In genomic region chr6:33430991-33431879, GRCh38 we compare ENCODE assay signal across 8 cellular contexts. TPM values are rescaled to one million over a fixed set of nuclear protein-coding genes. Genes with fewer than 3 reads are reported as not detected.
DNase-seq lines count a peak whose midpoint lies in the region; ATAC-seq and TF ChIP-seq lines count a peak whose summit lies in the region.

No MANE protein-coding gene starts in this region.

- peaks cover 11% of the 10 kb centered on the region for H3K36me3 ChIP-seq in CD4-positive, alpha-beta memory T cell (ENCODE audit: insufficient read depth, low read length)
- H3K36me3 ChIP-seq in GM23248 (ENCODE audit: low read depth) (no peaks in the 10 kb centered on the region), ovary (no peaks in the 10 kb centered on the region), uterus (no peaks in the 10 kb centered on the region)

- H3K27ac Mint-ChIP-seq in CD4-positive, alpha-beta memory T cell: peak overlapping the region; percentile 94 to 99 (median 98)

- peak overlapping the region; percentile 76 for H3K27ac ChIP-seq in CD4-positive, alpha-beta memory T cell (ENCODE audit: low read depth, low read length)
- H3K27ac ChIP-seq in GM23248 (no peak overlapping the region), ovary (peak overlapping the region; percentile 27 to 35), uterus (peak overlapping the region; percentile 83 to 88)

- H3K79me2 ChIP-seq in GM23248 (ENCODE audit: insufficient read depth): peaks cover 43% of the 10 kb centered on the region

- peak overlapping the region; percentile 11 to 54 for H3K4me3 ChIP-seq in CD4-positive, alpha-beta memory T cell (ENCODE audit: low read length in 2 of 2)
- H3K4me3 ChIP-seq in GM23248 (no peak overlapping the region), fibroblast of villous mesenchyme (ENCODE audit: low read depth, low read length) (no peak overlapping the region), ovary (no peak overlapping the region), uterus (no peak overlapping the region)

- POLR2A ChIA-PET in CD4-positive, alpha-beta memory T cell (lab: Charles Lee; ENCODE audit: partially characterized antibody): interaction anchor here (0.6 to 4.7 kb wide), 24 partner anchors 8 to 459 kb away, joined by 3 to 77 read pairs (median 11); partner anchors contain the start of genes B3GALT4, BAK1, CUTA and KIFC1

- ATAC-seq in esophagus mucosa: no peak

- H3K4me1 Mint-ChIP-seq in CD4-positive, alpha-beta memory T cell: peaks cover 48 to 66% (median 60%) of the 10 kb centered on the region in 4 donors

- H3F3A ChIP-seq in GM23248 (ENCODE audit: insufficient read depth): peaks cover 18% of the 10 kb centered on the region

- no peak for TF ChIP-seq EP300 in ovary (IDR thresholded peaks at IDR 0.05)

- peak; percentile 82 to 91 (median 84) for DNase-seq in CD4-positive, alpha-beta memory T cell
- DNase-seq in GM23248 (peak; percentile 64), fibroblast of villous mesenchyme (ENCODE audit: low read depth) (peak; percentile 59), ovary (peak; percentile 68 to 82 (median 78)), uterus (peak; percentile 73 to 79)
- DNase-seq in NK-92 treated with Interleukin-12 subunit alpha and Interleukin-12 subunit beta, amount 100 ng/mL, for 24 hours (lab: John Stamatoyannopoulos, UW): peak; percentile 75
- peak; percentile 82 for DNase-seq in activated T-cell treated with anti-CD3 and anti-CD28 coated beads, Interleukin-2, amount 50 U/mL, for 1 hour

- H3K9me3 ChIP-seq in CD4-positive, alpha-beta memory T cell (ENCODE audit: control insufficient read depth in 1 of 2, low read length in 2 of 2): no peaks in the 10 kb centered on the region
- H3K9me3 ChIP-seq in GM23248 (ENCODE audit: low read depth): no peaks in the 10 kb centered on the region
- H3K9me3 ChIP-seq in ovary: no peaks in the 10 kb centered on the region
- no peaks in the 10 kb centered on the region for H3K9me3 ChIP-seq in uterus

- peaks cover 0 to 2% (median 0%) of the 10 kb centered on the region in 8 donors for H3K9me3 Mint-ChIP-seq in CD4-positive, alpha-beta memory T cell

- H4K20me1 ChIP-seq in GM23248 (ENCODE audit: insufficient read depth): no peaks in the 10 kb centered on the region

- H2AFZ ChIP-seq in GM23248: no peak overlapping the region

- TF ChIP-seq CTCF in fibroblast of villous mesenchyme (IDR thresholded peaks at IDR 0.05; ENCODE audit: insufficient read depth, low read depth, low read length) (no peak), ovary (IDR thresholded peaks at IDR 0.05) (no peak), uterus (IDR thresholded peaks at IDR 0.05) (no peak)

- no peaks in the 10 kb centered on the region for H3K27me3 Mint-ChIP-seq in CD4-positive, alpha-beta memory T cell

- CTCF ChIA-PET in CD4-positive, alpha-beta memory T cell (lab: Charles Lee; ENCODE audit: partially characterized antibody): interaction anchor here (0.7 to 1.8 kb wide), 9 partner anchors 9 to 154 kb away, joined by 3 to 9 read pairs (median 3); partner anchors contain the start of genes B3GALT4, BAK1 and CUTA

- peaks cover 53% of the 10 kb centered on the region for H3K4me1 ChIP-seq in CD4-positive, alpha-beta memory T cell (ENCODE audit: insufficient read depth, low read length)
- H3K4me1 ChIP-seq in GM23248 (ENCODE audit: insufficient read depth): peaks cover 10% of the 10 kb centered on the region; the same call in 1 of the 2 replicates
- H3K4me1 ChIP-seq in ovary (ENCODE audit: insufficient read depth): peaks cover 23% of the 10 kb centered on the region
- peaks cover 3 to 22% of the 10 kb centered on the region in 2 donors for H3K4me1 ChIP-seq in uterus

- in situ Hi-C loops in GM23248 (cut with MboI): no loop called here

- WGBS in GM23248 (ENCODE audit: low coverage in 1 of 2, low lambda C conversion rate in 2 of 2, missing lambda C conversion rate in 2 of 2), 2 experiments: 39 to 41% methylated on average over 11 to 12 of the region's 12 CpGs
- 5 to 9% (median 8%) methylated on average over 12 of the region's 12 CpGs for WGBS in ovary, 3 donors

- no peak for TF ChIP-seq POLR2A in ovary (IDR thresholded peaks at IDR 0.05)
- TF ChIP-seq POLR2A in uterus (IDR thresholded peaks at IDR 0.05): no peak

- intact Hi-C loops in CD4-positive, alpha-beta memory T cell (cut with micrococcal nuclease): loop anchor here (1.0 kb wide), 1 partner anchor 23 kb away; the partner anchor contains the start of gene ZBTB9
- intact Hi-C loops in ovary (cut with DNase I) (no loop called here), uterus (cut with DNase I; ENCODE audit: low total_unique reads) (no loop called here)

- peak overlapping the region; percentile 71 to 94 (median 90) for H3K4me3 Mint-ChIP-seq in CD4-positive, alpha-beta memory T cell

- no peaks in the 10 kb centered on the region for H3K9me2 ChIP-seq in GM23248 (ENCODE audit: insufficient read depth)

- H3K9ac ChIP-seq in GM23248: no peak overlapping the region

- H3K36me3 Mint-ChIP-seq in CD4-positive, alpha-beta memory T cell: peaks cover 11 to 32% of the 10 kb centered on the region in 2 donors

- H3K27me3 ChIP-seq in CD4-positive, alpha-beta memory T cell (ENCODE audit: insufficient read depth, low read length): no peaks in the 10 kb centered on the region
- H3K27me3 ChIP-seq in GM23248 (replicated peaks; ENCODE audit: insufficient read depth) (no peaks in the 10 kb centered on the region), ovary (no peaks in the 10 kb centered on the region), uterus (no peaks in the 10 kb centered on the region)

- H3K4me2 ChIP-seq in GM23248 (ENCODE audit: unreplicated experiment): no peak overlapping the region

RNA-seq across cellular contexts. Expression of gene SYNGAP1, which starts 11.4 kb away (rescaled TPM):
- 10 to 100 TPM; 47.8 to 48.0 TPM for total RNA-seq in CD4-positive, alpha-beta memory T cell
- polyA plus RNA-seq in CD4-positive, alpha-beta memory T cell: 1 to 10 TPM in 1 of 2 donors, not detected in 1; 1.9 TPM
- 2.8 and 3.7 TPM in 2 replicates for total RNA-seq in GM23248 (2014; rRNA removed; shearing (Covaris generic))
- polyA plus RNA-seq in GM23248 (2016; fragmentation: Nextera tagmentation; extraction: Ambion mirVana): 0.42 and 0.65 TPM in 2 replicates
- total RNA-seq in fibroblast of villous mesenchyme: 6.4 and 7.8 TPM in 2 replicates
- total RNA-seq in ovary: 10 to 100 TPM; 17.5 to 60.0 (median 43.1) TPM
- 10 to 100 TPM; 14.6 to 29.8 TPM for polyA plus RNA-seq in ovary
- total RNA-seq in uterus: 10 to 100 TPM; 11.5 to 67.6 (median 14.4) TPM
- total RNA-seq in esophagus mucosa: 7.1 TPM

RNA-seq across cellular contexts. Expression of gene CUTA, which starts 13.3 kb away (rescaled TPM):
- 100 to 1,000 TPM; 210 to 217 TPM for total RNA-seq in CD4-positive, alpha-beta memory T cell
- polyA plus RNA-seq in CD4-positive, alpha-beta memory T cell: 100 to 1,000 TPM; 371 to 407 TPM
- 197 and 204 TPM in 2 replicates for total RNA-seq in GM23248 (2014; rRNA removed; shearing (Covaris generic))
- polyA plus RNA-seq in GM23248 (2016; fragmentation: Nextera tagmentation; extraction: Ambion mirVana): 397 and 404 TPM in 2 replicates
- total RNA-seq in fibroblast of villous mesenchyme: 155 and 201 TPM in 2 replicates
- total RNA-seq in ovary: 100 to 1,000 TPM; 125 to 238 (median 177) TPM
- 100 to 1,000 TPM; 173 to 250 TPM for polyA plus RNA-seq in ovary
- 100 to 1,000 TPM in 1 of 4 donors, 10 to 100 TPM in 3; 10.8 to 135 (median 72.7) TPM for total RNA-seq in uterus
- total RNA-seq in esophagus mucosa: 92.4 TPM

RNA-seq across cellular contexts. Expression of gene PHF1, which starts 20.4 kb away (rescaled TPM):
- 100 to 1,000 TPM; 220 TPM for total RNA-seq in CD4-positive, alpha-beta memory T cell
- polyA plus RNA-seq in CD4-positive, alpha-beta memory T cell: 10 to 100 TPM; 61.2 to 81.8 TPM
- 39.8 and 44.9 TPM in 2 replicates for total RNA-seq in GM23248 (2014; rRNA removed; shearing (Covaris generic))
- polyA plus RNA-seq in GM23248 (2016; fragmentation: Nextera tagmentation; extraction: Ambion mirVana): 24.5 TPM in 2 replicates
- total RNA-seq in fibroblast of villous mesenchyme: 21.6 and 30.2 TPM in 2 replicates
- 100 to 1,000 TPM in 5 of 7 donors, 10 to 100 TPM in 2; 94.3 to 182 (median 123) TPM for total RNA-seq in ovary
- 100 to 1,000 TPM in 1 of 2 donors, 10 to 100 TPM in 1; 80.7 to 179 TPM for polyA plus RNA-seq in ovary
- total RNA-seq in uterus: 100 to 1,000 TPM in 1 of 4 donors, 10 to 100 TPM in 3; 10.5 to 147 (median 35.3) TPM
- 13.4 TPM for total RNA-seq in esophagus mucosa

RNA-seq across cellular contexts. Expression of gene ZBTB9, which starts 23.1 kb away (rescaled TPM):
- 10 to 100 TPM; 12.1 to 12.8 TPM for total RNA-seq in CD4-positive, alpha-beta memory T cell
- polyA plus RNA-seq in CD4-positive, alpha-beta memory T cell: 10 to 100 TPM in 1 of 2 donors, 1 to 10 TPM in 1; 5.7 to 11.5 TPM
- total RNA-seq in GM23248 (2014; rRNA removed; shearing (Covaris generic)): 2.0 and 3.5 TPM in 2 replicates
- polyA plus RNA-seq in GM23248 (2016; fragmentation: Nextera tagmentation; extraction: Ambion mirVana): 7.0 and 7.3 TPM in 2 replicates
- total RNA-seq in fibroblast of villous mesenchyme: 4.7 and 5.2 TPM in 2 replicates
- total RNA-seq in ovary: 10 to 100 TPM in 3 of 7 donors, 1 to 10 TPM in 4; 2.4 to 13.5 (median 8.8) TPM
- 10 to 100 TPM in 1 of 2 donors, 1 to 10 TPM in 1; 5.5 to 10.8 TPM for polyA plus RNA-seq in ovary
- total RNA-seq in uterus: 10 to 100 TPM in 1 of 4 donors, 1 to 10 TPM in 1, under 1 TPM in 2; under 0.01 to 12.0 (median 4.7) TPM
- total RNA-seq in esophagus mucosa: 5.5 TPM

RNA-seq across cellular contexts. Expression of gene KIFC1, which starts 39.6 kb away (rescaled TPM):
- under 1 TPM; 0.61 to 0.69 TPM for total RNA-seq in CD4-positive, alpha-beta memory T cell
- under 1 TPM in 1 of 2 donors, not detected in 1; 0.54 TPM for polyA plus RNA-seq in CD4-positive, alpha-beta memory T cell
- total RNA-seq in GM23248 (2014; rRNA removed; shearing (Covaris generic)): 14.4 and 14.5 TPM in 2 replicates
- polyA plus RNA-seq in GM23248 (2016; fragmentation: Nextera tagmentation; extraction: Ambion mirVana) (3.9 and 4.0 TPM in 2 replicates), ovary (1 to 10 TPM; 1.7 to 2.3 TPM)
- total RNA-seq in fibroblast of villous mesenchyme (20.0 and 34.5 TPM in 2 replicates), ovary (1 to 10 TPM in 6 of 7 donors, under 1 TPM in 1; 0.60 to 3.9 (median 2.2) TPM), uterus (10 to 100 TPM in 1 of 4 donors, 1 to 10 TPM in 1, not detected in 2; 1.8 to 20.0 TPM), esophagus mucosa (19.0 TPM)

Comparison
In these comparisons a context has a peak if more than half of its experiments do, and no peak if none do; other contexts are left out.
1. H3K4me3 ChIP-seq: peak in CD4-positive, alpha-beta memory T cell (2 of 2); none in GM23248 (single experiment), fibroblast of villous mesenchyme (single experiment), ovary (single experiment) and uterus (0 of 2).
2. Peak in every context shown above with its lines, with median percentiles within 50 percentile points of each other: DNase-seq.